In the genomic region with DNA sequence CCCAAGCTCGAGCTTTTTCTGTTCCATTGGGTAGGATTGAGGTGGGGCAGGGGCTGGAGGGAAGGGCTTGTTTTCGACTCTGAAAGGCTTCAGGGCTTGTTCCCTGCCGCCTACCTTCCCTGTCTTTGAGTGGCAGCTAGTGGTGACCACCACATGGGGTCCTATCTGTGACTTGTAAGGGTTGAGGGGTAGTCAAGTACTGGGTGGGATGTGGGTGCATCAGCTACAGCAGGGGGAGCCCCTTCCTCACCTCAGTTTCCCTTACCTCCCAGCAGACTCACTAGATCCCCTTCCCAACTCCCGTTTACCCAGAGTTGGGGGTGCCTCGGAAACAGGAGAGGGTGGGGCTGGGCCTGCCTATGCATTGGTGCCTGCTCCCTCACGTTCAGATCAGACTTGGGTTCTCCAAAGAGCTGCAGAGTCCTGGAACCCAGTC, we compare ENCODE assay signal across 11 cellular contexts. TPM values are rescaled to one million over a fixed set of nuclear protein-coding genes. Genes with fewer than 3 reads are reported as not detected.
A peak's percentile ranks its signal among the peaks of the same experiment; 100 is the strongest.
DNase-seq lines count a peak whose midpoint lies in the region; ATAC-seq, FAIRE-seq and TF ChIP-seq lines count a peak whose summit lies in the region.
"Had no signal": no experiment of that assay in that cellular context is flagged by ENCODE, and none has a peak within 500 bp of the region (broad histone marks: within the 10 kb centered on the region; RNA-seq: fewer than 3 reads in every experiment).

No MANE protein-coding gene starts in this region.

- H3K79me2 ChIP-seq in mesendoderm (ENCODE audit: control insufficient read depth, insufficient read depth, low read length) = no peaks in the 10 kb centered on the region

- DNase-seq in A549 (ENCODE audit: low read depth in 1 of 2, low spot score in 1 of 2) (no peak), DMS 273 treated with DMSO at 0.1 percent for 48 hours (lab: John Stamatoyannopoulos, UW) (peak; percentile 99), activated B cell treated with CpG ODN at 0.5 μM for 24 hours (no peak), mesendoderm (no peak), putamen (ENCODE audit: low spot score) (no peak), SHP77 (lab: John Stamatoyannopoulos, UW) (no peak), midbrain (lab: John Stamatoyannopoulos, UW) (no peak)
- DNase-seq: IMR-90 had no signal

- H2BK15ac ChIP-seq in mesendoderm (replicated peaks; ENCODE audit: low read depth) = no peak overlapping the region

- H3K4ac ChIP-seq in mesendoderm (ENCODE audit: low read depth, low read length) = no peak overlapping the region

- H3K4me3 Mint-ChIP-seq in activated B cell treated with CpG ODN at 0.5 μM for 24 hours = peak overlapping the region; percentile 48

- no peak overlapping the region for H4K5ac ChIP-seq in mesendoderm (ENCODE audit: low read length)

- H4K8ac ChIP-seq in mesendoderm (ENCODE audit: low read depth, low read length) = no peak overlapping the region

- no peak overlapping the region for H3K27ac Mint-ChIP-seq in activated B cell treated with CpG ODN at 0.5 μM for 24 hours
- H3K27ac Mint-ChIP-seq: stimulated activated naive CD8-positive, alpha-beta T cell treated with anti-CD3 and anti-CD28 coated beads, Interleukin-15, Interleukin-2, amounts not matched to agents 100 ng/mL and 50 ng/mL, for 24 hours had no signal

- H3K36me3 Mint-ChIP-seq in activated B cell treated with CpG ODN at 0.5 μM for 24 hours (ENCODE audit: low read depth) = no peaks in the 10 kb centered on the region

- H3K27ac ChIP-seq in A549 (peak overlapping the region in 1 of 2 experiments; percentile 88; a peak in 1 of 6 replicates), mesendoderm (ENCODE audit: low read depth, low read length) (no peak overlapping the region)

- peaks cover 27% of the 10 kb centered on the region for H3K4me1 Mint-ChIP-seq in activated B cell treated with CpG ODN at 0.5 μM for 24 hours

- H3K4me1 ChIP-seq in A549 = peaks cover 18% of the 10 kb centered on the region; the same call in 2 of the 3 replicates
- peaks cover 13% of the 10 kb centered on the region for H3K4me1 ChIP-seq in mesendoderm (ENCODE audit: control insufficient read depth, low read depth, low read length)

- H3K9ac ChIP-seq in mesendoderm (ENCODE audit: low read length) = peak overlapping the region; percentile 32

- no peaks in the 10 kb centered on the region for H3K79me1 ChIP-seq in mesendoderm (ENCODE audit: low read length)

- no peak for TF ChIP-seq EP300 in A549 (IDR thresholded peaks at IDR 0.05)

- no peak for TF ChIP-seq POLR2A in A549 (IDR thresholded peaks at IDR 0.05; ENCODE audit: low read length)

- H2BK5ac ChIP-seq in mesendoderm (ENCODE audit: low read length) = no peak overlapping the region

- peaks cover 55% of the 10 kb centered on the region for H3K27me3 Mint-ChIP-seq in activated B cell treated with CpG ODN at 0.5 μM for 24 hours

- H3K27me3 ChIP-seq in mesendoderm (ENCODE audit: insufficient read depth, low read length, poor library complexity) = peaks cover 10% of the 10 kb centered on the region

- H2BK120ac ChIP-seq in mesendoderm (ENCODE audit: low read depth, low read length) = no peak overlapping the region

- H3K9me3 Mint-ChIP-seq in activated B cell treated with CpG ODN at 0.5 μM for 24 hours = no peaks in the 10 kb centered on the region
- H3K9me3 Mint-ChIP-seq: stimulated activated naive CD8-positive, alpha-beta T cell treated with anti-CD3 and anti-CD28 coated beads, Interleukin-15, Interleukin-2, amounts not matched to agents 100 ng/mL and 50 ng/mL, for 24 hours had no signal

- no peak overlapping the region for H2AK5ac ChIP-seq in mesendoderm (ENCODE audit: low read length)

- no peaks in the 10 kb centered on the region for H3K9me3 ChIP-seq in A549
- H3K9me3 ChIP-seq: gastroesophageal sphincter had no signal

- no peak for TF ChIP-seq RAD21 in A549 (conservative IDR thresholded peaks at IDR 0.05 in 1 of 2, IDR thresholded peaks at IDR 0.05 in 1 of 2)

- no peak overlapping the region for H3K18ac ChIP-seq in mesendoderm (ENCODE audit: low read length)

- no peak for FAIRE-seq in A549 (lab: Jason Lieb, UNC)

- peak overlapping the region; percentile 96 for H3K4me2 ChIP-seq in A549
- H3K4me2 ChIP-seq in mesendoderm (ENCODE audit: low read length) = peak overlapping the region; percentile 68

- intact Hi-C loops in activated B cell treated with CpG ODN at 0.5 μM for 24 hours (cut with micrococcal nuclease) = loop anchor here (10.0 kb wide), 2 partner anchors 668 to 1568 kb away; no protein-coding TSS in a partner anchor

- H3K23ac ChIP-seq in mesendoderm (ENCODE audit: low read length) = no peak overlapping the region

- H3K36me3 ChIP-seq in mesendoderm (ENCODE audit: control insufficient read depth, insufficient read depth, low read length) = no peaks in the 10 kb centered on the region
- H3K36me3 ChIP-seq: gastroesophageal sphincter had no signal

- H3K56ac ChIP-seq in mesendoderm (ENCODE audit: low read length) = no peak overlapping the region

- WGBS in A549 (ENCODE audit: missing lambda C conversion rate) = 75% methylated on average over 6 of the region's 6 CpGs
- no CpG with 5 or more reads among the region's 6 CpGs for WGBS in mesendoderm (ENCODE audit: extremely low coverage, insufficient coverage, low lambda C conversion rate)

- CTCF ChIA-PET in A549 (lab: Yijun Ruan, JAX) (no interaction called here), activated B cell treated with CpG ODN at 0.5 μM for 24 hours (lab: Charles Lee) (no interaction called here)

- ATAC-seq in A549 (no peak), activated B cell treated with CpG ODN at 0.5 μM for 24 hours (ENCODE audit: low read depth) (no peak), HG02610 (IDR thresholded peaks at IDR 0.05; ENCODE audit: unreplicated experiment) (no peak)
- ATAC-seq: gastroesophageal sphincter had no signal

- H3K4me3 ChIP-seq in A549 (no peak overlapping the region; the same call in 2 of the 3 replicates), mesendoderm (ENCODE audit: low read length) (no peak overlapping the region)

- POLR2A ChIA-PET in A549 (lab: Yijun Ruan, JAX) = no interaction called here
- POLR2A ChIA-PET in activated B cell treated with CpG ODN at 0.5 μM for 24 hours (lab: Charles Lee) = no interaction called here

- TF ChIP-seq CTCF in A549 (IDR thresholded peaks at IDR 0.05) (no peak), activated B cell treated with CpG ODN at 0.5 μM for 24 hours (IDR thresholded peaks at IDR 0.05) (no peak)

TF ChIP-seq in A549, 52 proteins besides CTCF, POLR2A, EP300 and RAD21:
- no peak for TF ChIP-seq ZC3H11A (IDR thresholded peaks at IDR 0.05)
- TF ChIP-seq, protein P1, sequence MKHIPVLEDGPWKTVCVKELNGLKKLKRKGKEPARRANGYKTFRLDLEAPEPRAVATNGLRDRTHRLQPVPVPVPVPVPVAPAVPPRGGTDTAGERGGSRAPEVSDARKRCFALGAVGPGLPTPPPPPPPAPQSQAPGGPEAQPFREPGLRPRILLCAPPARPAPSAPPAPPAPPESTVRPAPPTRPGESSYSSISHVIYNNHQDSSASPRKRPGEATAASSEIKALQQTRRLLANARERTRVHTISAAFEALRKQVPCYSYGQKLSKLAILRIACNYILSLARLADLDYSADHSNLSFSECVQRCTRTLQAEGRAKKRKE (CRISPR knock-in tag; IDR thresholded peaks at IDR 0.05; ENCODE audit: low read depth) = no peak
TF ChIP-seq in A549: peak in this region for 0.

RNA-seq across cellular contexts. Expression of a gene that starts 5.9 kb away (rescaled TPM):
- polyA plus RNA-seq in A549 (2011; rRNA removed) (0.05 and 0.10 TPM in 2 replicates), A549 (2017; fragmentation: RNase III; extraction: RNeasy Plus Mini Kit Qiagen cat#74134 plus additional on column Dnase treatment) (0.18 to 0.25 TPM (median 0.22 TPM) in 3 replicates)
- polyA plus RNA-seq in A549 (2012; cell fraction: cytosol; rRNA removed) = 0.16 and 0.27 TPM in 2 replicates
- polyA plus RNA-seq in A549 (2012; cell fraction: nucleus; rRNA removed) = 0.22 and 0.47 TPM in 2 replicates
- polyA minus RNA-seq in A549 (2011; rRNA and poly(A)+ RNA removed) = 0.15 and 0.17 TPM in 2 replicates
- 0.12 and 0.55 TPM in 2 replicates for total RNA-seq in activated B cell treated with CpG ODN at 0.5 μM for 24 hours
- 0.32 TPM for polyA plus RNA-seq in mesendoderm (2013, experiment 1 of 2)
- 0.36 TPM for polyA plus RNA-seq in mesendoderm (2013, experiment 2 of 2)
- total RNA-seq: IMR-90 had no signal
- polyA plus RNA-seq: IMR-90 had no signal
